8 cellular contexts compared by ENCODE assay signal in the genomic region with DNA sequence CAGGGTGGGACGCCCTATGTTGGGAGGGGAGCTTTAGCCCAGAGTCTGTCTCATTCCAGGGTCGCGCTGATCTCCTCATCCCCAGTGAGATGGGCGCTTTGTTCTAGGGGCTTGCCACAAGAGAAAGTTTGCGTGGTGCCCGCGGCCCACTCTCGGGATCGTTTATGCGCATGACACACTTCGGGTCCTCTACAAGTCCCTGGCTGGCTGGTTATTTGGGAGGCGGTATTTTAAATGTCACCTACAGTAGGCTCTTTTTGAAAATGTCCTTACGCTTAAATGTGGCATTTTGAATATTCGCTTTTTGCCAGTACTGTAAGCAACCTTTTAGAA. TPM values are rescaled to one million over a fixed set of nuclear protein-coding genes. Genes with fewer than 3 reads are reported as not detected.
DNase-seq lines count a peak whose midpoint lies in the region; ATAC-seq, FAIRE-seq and TF ChIP-seq lines count a peak whose summit lies in the region.

No MANE protein-coding gene starts in this region.

- peak overlapping the region; percentile 95 to 99 for H3K4me3 ChIP-seq in ascending aorta

- intact Hi-C loops in ascending aorta (cut with DNase I): loop anchor here (5.0 to 10.0 kb wide), 3 partner anchors 65 to 1123 kb away; a partner anchor contains a TSS

- H3K27me3 ChIP-seq in ascending aorta: no peaks in the 10 kb centered on the region

- peak; percentile 81 for DNase-seq in NCI-H2171 (lab: John Stamatoyannopoulos, UW)
- DNase-seq in ascending aorta (ENCODE audit: low spot score in 2 of 2): no peak
- DNase-seq in iris pigment epithelial cell (ENCODE audit: low read depth): peak; percentile 36
- peak in 2 of 3 donors; percentile 6 to 34 for DNase-seq in stimulated activated CD4-positive, alpha-beta T cell treated with anti-CD3 and anti-CD28 coated beads, TNF-alpha, amount 100 ng/mL, for 48 hours (ENCODE audit: low read depth in 3 of 3)
- no peak for DNase-seq in iPS-NIHi7 (ENCODE audit: extremely low spot score)
- no peak for DNase-seq in GM19239 (ENCODE audit: insufficient read length, low spot score)

- ATAC-seq in GM21360 (IDR thresholded peaks at IDR 0.05; ENCODE audit: unreplicated experiment): peak; percentile 6

- peaks cover 0 to 25% of the 10 kb centered on the region in 2 donors for H3K4me1 ChIP-seq in ascending aorta

- no peak for FAIRE-seq in GM19239 (lab: Jason Lieb, UNC)

- peaks cover 11 to 19% of the 10 kb centered on the region in 2 donors for H3K36me3 ChIP-seq in ascending aorta

- TF ChIP-seq CTCF in C4-2B (conservative IDR thresholded peaks at IDR 0.05) (no peak), ascending aorta (IDR thresholded peaks at IDR 0.05) (no peak)

- H3K27ac ChIP-seq in C4-2B (peak overlapping the region; percentile 63), ascending aorta (peak overlapping the region; percentile 95 to 97)

- no peaks in the 10 kb centered on the region for H3K9me3 ChIP-seq in ascending aorta

RNA-seq across cellular contexts. Expression of a gene that starts 0.5 kb away (rescaled TPM):
- total RNA-seq in ascending aorta: 9.2 TPM

RNA-seq across cellular contexts. Expression of a gene that starts 0.7 kb away (rescaled TPM):
- 8.7 TPM for total RNA-seq in ascending aorta

RNA-seq across cellular contexts. Expression of a gene that starts 24.0 kb away (rescaled TPM):
- not detected for total RNA-seq in ascending aorta

Comparison
In these comparisons a context has a peak if more than half of its experiments do, and no peak if none do; other contexts are left out.
1. DNase-seq: peak in NCI-H2171 (single experiment), iris pigment epithelial cell (single experiment) and stimulated activated CD4-positive, alpha-beta T cell treated with anti-CD3 and anti-CD28 coated beads, TNF-alpha, amount 100 ng/mL, for 48 hours (2 of 3); none in ascending aorta (0 of 2), iPS-NIHi7 (single experiment) and GM19239 (single experiment).